13 cellular contexts compared by ENCODE assay signal in the genomic region with DNA sequence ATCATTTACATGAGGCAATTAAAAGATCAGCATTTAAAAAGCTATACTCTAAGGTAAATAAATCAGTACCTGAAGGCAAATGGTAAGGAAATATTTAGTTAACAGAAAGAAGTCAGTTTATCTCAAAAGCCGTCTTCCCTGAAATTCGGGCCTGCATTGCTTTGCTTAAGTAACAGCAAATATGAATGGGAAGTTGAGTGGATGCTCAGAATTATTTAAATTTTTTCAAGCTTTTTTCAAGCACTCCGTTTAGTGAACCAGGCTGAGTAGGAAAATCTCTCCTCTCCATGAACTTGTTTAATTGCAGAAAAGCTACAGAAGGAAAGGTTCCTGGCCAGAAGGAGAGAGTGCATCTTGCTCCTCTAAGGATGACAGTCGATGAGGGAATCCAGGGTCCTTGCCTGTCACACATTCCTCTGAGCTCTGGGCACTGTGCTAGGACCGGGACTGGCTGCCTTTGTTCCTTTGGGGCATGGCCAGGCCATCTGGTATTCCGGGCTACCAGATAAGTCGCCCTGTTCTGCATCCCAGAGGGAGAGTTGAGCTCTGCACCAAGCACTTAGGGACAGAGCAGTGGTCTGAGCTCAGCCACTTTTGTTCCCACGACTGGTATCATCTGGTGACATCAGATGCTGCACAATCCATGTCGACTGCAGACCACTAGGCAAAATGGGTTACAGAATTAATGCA.
DNase-seq lines count a peak whose midpoint lies in the region; TF ChIP-seq lines count a peak whose summit lies in the region.
"Had no signal": no experiment of that assay in that cellular context is flagged by ENCODE, and none has a peak within 500 bp of the region (broad histone marks: within the 10 kb centered on the region; RNA-seq: fewer than 3 reads in every experiment).

No MANE protein-coding gene starts in this region.

- H3K4me1 ChIP-seq in BE2C = no peaks in the 10 kb centered on the region
- peaks cover 20% of the 10 kb centered on the region for H3K4me1 ChIP-seq in hepatocyte (ENCODE audit: insufficient read depth)
- peaks cover 2 to 5% of the 10 kb centered on the region in 2 donors for H3K4me1 ChIP-seq in neuronal stem cell (ENCODE audit: control insufficient read depth in 2 of 2, insufficient read depth in 1 of 2, low read depth in 1 of 2, low read length in 2 of 2)
- H3K4me1 ChIP-seq in SJCRH30 = peaks cover 2% of the 10 kb centered on the region; the same call in 1 of the 2 replicates

- H3K9ac ChIP-seq in neuronal stem cell (ENCODE audit: low read depth, low read length, poor library complexity) = no peak overlapping the region

- H2AFZ ChIP-seq in hepatocyte (no peak overlapping the region), neuronal stem cell (ENCODE audit: low read length) (no peak overlapping the region)

- H2BK12ac ChIP-seq in neuronal stem cell (ENCODE audit: low read length) = no peak overlapping the region

- H2AK5ac ChIP-seq in neuronal stem cell (ENCODE audit: low read depth, low read length) = no peak overlapping the region

- no peaks in the 10 kb centered on the region for H3K79me2 ChIP-seq in hepatocyte

- H2BK15ac ChIP-seq in neuronal stem cell (ENCODE audit: low read length) = no peak overlapping the region

- peaks cover 9% of the 10 kb centered on the region for H3K27me3 ChIP-seq in BE2C
- no peaks in the 10 kb centered on the region for H3K27me3 ChIP-seq in hepatocyte
- no peaks in the 10 kb centered on the region for H3K27me3 ChIP-seq in neuronal stem cell (ENCODE audit: control insufficient read depth in 3 of 3, insufficient read depth in 3 of 3, low read depth in 1 of 3, low read length in 3 of 3)
- H3K27me3 ChIP-seq in SJCRH30 = no peaks in the 10 kb centered on the region

- no peak for TF ChIP-seq CTCF in BE2C (IDR thresholded peaks at IDR 0.05; ENCODE audit: low read depth, low read length)
- TF ChIP-seq CTCF in hepatocyte (IDR thresholded peaks at IDR 0.05; ENCODE audit: poor library complexity) = no peak

- WGBS in hepatocyte (ENCODE audit: low lambda C conversion rate, missing lambda C conversion rate) = 42% methylated on average over 9 of the region's 9 CpGs
- WGBS in neuronal stem cell (ENCODE audit: extremely low coverage in 2 of 2, insufficient read length in 2 of 2, insufficient replicate concordance in 1 of 2), 2 donors = no CpG with 5 or more reads among the region's 9 CpGs

- DNase-seq in BE2C (peak; percentile 54), amygdala (lab: John Stamatoyannopoulos, UW) (peak in 52 of 56 donors; percentile 18 to 87 (median 64)), hepatocyte (ENCODE audit: low spot score) (no peak), neuronal stem cell (ENCODE audit: low spot score) (no peak), NCI-H1417 treated with DMSO at 0.1 percent for 48 hours (lab: John Stamatoyannopoulos, UW) (no peak), T-helper 1 cell (no peak), SJCRH30 (no peak)
- no peak for DNase-seq in activated CD4-positive, CD25-positive, alpha-beta regulatory T cell treated with anti-CD3 and anti-CD28 coated beads, Interleukin-2, amount 50 U/mL, for 72 hours
- DNase-seq: activated T-cell treated with anti-CD3 and anti-CD28 coated beads, Interleukin-2, amount 50 U/mL, for 48 hours; DMS153; HFFc6; NCI-H2171 treated with DMSO at 0.1 percent for 48 hours; stimulated activated CD4-positive, alpha-beta T cell treated with anti-CD3 and anti-CD28 coated beads, Interleukin-12 subunit alpha, Interleukin-12 subunit beta, amount 100 ng/mL, for 4 hours had no signal

- H3K36me3 ChIP-seq in BE2C = no peaks in the 10 kb centered on the region
- no peaks in the 10 kb centered on the region for H3K36me3 ChIP-seq in hepatocyte (replicated peaks; ENCODE audit: insufficient read depth, low read depth)
- no peaks in the 10 kb centered on the region for H3K36me3 ChIP-seq in neuronal stem cell (replicated peaks in 1 of 2; ENCODE audit: control insufficient read depth in 2 of 2, insufficient read depth in 2 of 2, low read length in 2 of 2)
- no peaks in the 10 kb centered on the region for H3K36me3 ChIP-seq in SJCRH30

- no peak overlapping the region for H3K18ac ChIP-seq in neuronal stem cell (ENCODE audit: low read length)

- no peak overlapping the region for H4K8ac ChIP-seq in neuronal stem cell (ENCODE audit: low read depth, low read length)

- H3K9me3 ChIP-seq in BE2C = no peaks in the 10 kb centered on the region
- H3K9me3 ChIP-seq in hepatocyte (ENCODE audit: low read depth) = no peaks in the 10 kb centered on the region
- no peaks in the 10 kb centered on the region for H3K9me3 ChIP-seq in neuronal stem cell (replicated peaks in 1 of 2; ENCODE audit: control insufficient read depth in 2 of 2, insufficient read depth in 1 of 2, low read depth in 1 of 2, low read length in 2 of 2)
- no peaks in the 10 kb centered on the region for H3K9me3 ChIP-seq in SJCRH30 (replicated peaks)

- no peak overlapping the region for H3K14ac ChIP-seq in neuronal stem cell (ENCODE audit: low read length)

- H3K23ac ChIP-seq in neuronal stem cell (ENCODE audit: low read depth, low read length, poor library complexity) = peak overlapping the region; percentile 81

- H2BK5ac ChIP-seq in neuronal stem cell (ENCODE audit: low read length) = no peak overlapping the region

- H4K91ac ChIP-seq in neuronal stem cell (ENCODE audit: low read depth, low read length, poor library complexity) = no peak overlapping the region

- H3K27ac ChIP-seq in hepatocyte = peak overlapping the region; percentile 7
- H3K27ac ChIP-seq in neuronal stem cell (replicated peaks; ENCODE audit: low read length) = no peak overlapping the region
- H3K27ac ChIP-seq in SJCRH30 = no peak overlapping the region

- no peak overlapping the region for H3K4ac ChIP-seq in neuronal stem cell (ENCODE audit: low read length)

- no peaks in the 10 kb centered on the region for H3K79me1 ChIP-seq in neuronal stem cell (ENCODE audit: low read depth, low read length)

- H3K4me2 ChIP-seq in hepatocyte (no peak overlapping the region), neuronal stem cell (ENCODE audit: insufficient read depth, low read length, poor library complexity, severe bottlenecking) (no peak overlapping the region)

- no peaks in the 10 kb centered on the region for H3K9me2 ChIP-seq in hepatocyte (replicated peaks; ENCODE audit: insufficient read depth)

- no peak overlapping the region for H3K4me3 ChIP-seq in BE2C (ENCODE audit: low read depth, low read length)
- no peak overlapping the region for H3K4me3 ChIP-seq in hepatocyte
- H3K4me3 ChIP-seq in neuronal stem cell (ENCODE audit: low read length in 2 of 2) = no peak overlapping the region
- H3K4me3 ChIP-seq in SJCRH30 = no peak overlapping the region

- H2BK120ac ChIP-seq in neuronal stem cell (ENCODE audit: low read depth, low read length) = no peak overlapping the region

- no peaks in the 10 kb centered on the region for H4K20me1 ChIP-seq in hepatocyte (ENCODE audit: insufficient read depth, poor library complexity, severe bottlenecking)

Comparison
In these comparisons a context has a peak if more than half of its experiments do, and no peak if none do; other contexts are left out.
1. DNase-seq: peak in BE2C (single experiment) and amygdala (52 of 56); none in hepatocyte (single experiment), neuronal stem cell (single experiment), NCI-H1417 treated with DMSO at 0.1 percent for 48 hours (single experiment), T-helper 1 cell (0 of 5), activated CD4-positive, CD25-positive, alpha-beta regulatory T cell treated with anti-CD3 and anti-CD28 coated beads, Interleukin-2, amount 50 U/mL, for 72 hours (single experiment) and SJCRH30 (0 of 2).